In genomic region chr12:79424109-79424721, GRCh38 we compare ENCODE assay signal across 10 cellular contexts.
A peak's percentile ranks its signal among the peaks of the same experiment; 100 is the strongest.
DNase-seq lines count a peak whose midpoint lies in the region; ATAC-seq and TF ChIP-seq lines count a peak whose summit lies in the region.
"Had no signal": no experiment of that assay in that cellular context is flagged by ENCODE, and none has a peak within 500 bp of the region (broad histone marks: within the 10 kb centered on the region; RNA-seq: fewer than 3 reads in every experiment).

No MANE protein-coding gene starts in this region.

- DNase-seq in HCEC 1CT: peak; percentile 94
- peak in 1 of 2 experiments; percentile 21 for DNase-seq in SJCRH30
- peak; percentile 91 for DNase-seq in fibroblast of mammary gland (ENCODE audit: low read depth)
- no peak for DNase-seq in RPMI8226
- DNase-seq in stimulated activated CD4-positive, alpha-beta T cell treated with anti-CD3 and anti-CD28 coated beads, Interleukin-12 subunit alpha, Interleukin-12 subunit beta, amount 100 ng/mL, for 4 hours: no peak
- DNase-seq in nucleus accumbens (lab: John Stamatoyannopoulos, UW): no peak
- DNase-seq: endodermal cell; stimulated activated naive CD4-positive, alpha-beta T cell treated with Interleukin-2 at 50 U/mL for 16 hours had no signal

- peak overlapping the region; percentile 73 for H3K9ac ChIP-seq in skeletal muscle satellite cell (ENCODE audit: low read depth, low read length)

- H3K4me1 ChIP-seq in SJCRH30 (peaks cover 19% of the 10 kb centered on the region), skeletal muscle satellite cell (ENCODE audit: control insufficient read depth, insufficient read depth, low read length) (peaks cover 67% of the 10 kb centered on the region)

- peak overlapping the region; percentile 33 for H3K27ac ChIP-seq in SJCRH30

- H3K36me3 ChIP-seq in SJCRH30 (no peaks in the 10 kb centered on the region), skeletal muscle satellite cell (ENCODE audit: insufficient read depth, low read length) (no peaks in the 10 kb centered on the region)

- no peaks in the 10 kb centered on the region for H3K9me3 ChIP-seq in SJCRH30 (replicated peaks)
- no peaks in the 10 kb centered on the region for H3K9me3 ChIP-seq in skeletal muscle satellite cell (replicated peaks; ENCODE audit: low read length)

- H3K4me2 ChIP-seq in skeletal muscle satellite cell (ENCODE audit: low read length): peak overlapping the region; percentile 68

- ATAC-seq in GM18517 (IDR thresholded peaks at IDR 0.05; ENCODE audit: unreplicated experiment): no peak

- TF ChIP-seq CTCF in fibroblast of mammary gland (conservative IDR thresholded peaks at IDR 0.05; ENCODE audit: control insufficient read depth, insufficient read depth, low read depth, low read length): no peak

- H3K27me3 ChIP-seq in SJCRH30 (no peaks in the 10 kb centered on the region), skeletal muscle satellite cell (ENCODE audit: control insufficient read depth, insufficient read depth, low read length) (no peaks in the 10 kb centered on the region)

- H3K4me3 ChIP-seq in SJCRH30 (no peak overlapping the region), fibroblast of mammary gland (ENCODE audit: control insufficient read depth, low read depth, low read length) (no peak overlapping the region), skeletal muscle satellite cell (ENCODE audit: low read length) (peak overlapping the region; percentile 25)

Comparison
In these comparisons a context has a peak if more than half of its experiments do, and no peak if none do; other contexts are left out.
1. DNase-seq: peak in HCEC 1CT (single experiment) and fibroblast of mammary gland (single experiment); none in RPMI8226 (single experiment), stimulated activated CD4-positive, alpha-beta T cell treated with anti-CD3 and anti-CD28 coated beads, Interleukin-12 subunit alpha, Interleukin-12 subunit beta, amount 100 ng/mL, for 4 hours (single experiment) and nucleus accumbens (0 of 56).